9 cellular contexts compared by ENCODE assay signal in the genomic region with DNA sequence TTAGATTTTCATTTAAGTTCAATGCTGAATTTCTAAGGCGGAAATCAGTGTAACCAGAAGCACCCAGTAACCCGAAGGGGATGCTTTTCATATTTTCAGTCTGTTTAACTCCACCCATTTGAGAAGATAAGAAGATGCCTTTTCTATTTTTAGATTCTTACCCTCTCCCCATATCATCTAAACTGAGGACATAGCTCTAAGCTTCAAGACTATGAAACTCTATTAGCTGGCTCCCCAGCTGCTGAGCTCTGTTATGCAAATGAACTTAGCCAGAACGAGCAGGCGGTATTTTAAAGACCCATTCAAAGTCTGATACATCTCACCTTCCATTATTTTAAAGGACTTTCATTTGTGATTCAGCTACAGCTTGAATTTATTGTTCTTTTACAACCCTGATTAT. TPM values are rescaled to one million over a fixed set of nuclear protein-coding genes. Genes with fewer than 3 reads are reported as not detected.
DNase-seq lines count a peak whose midpoint lies in the region; ATAC-seq and TF ChIP-seq lines count a peak whose summit lies in the region.
"Had no signal": no experiment of that assay in that cellular context is flagged by ENCODE, and none has a peak within 500 bp of the region (broad histone marks: within the 10 kb centered on the region; RNA-seq: fewer than 3 reads in every experiment).

No MANE protein-coding gene starts in this region.

- H3K4me1 ChIP-seq in RWPE2 (ENCODE audit: insufficient read depth, poor library complexity, severe bottlenecking) (peaks cover 80% of the 10 kb centered on the region), right cardiac atrium (ENCODE audit: control insufficient read depth, insufficient read depth, low read length) (peaks cover 42% of the 10 kb centered on the region)

- H3K9me3 ChIP-seq in RWPE2 (ENCODE audit: severe bottlenecking) = no peaks in the 10 kb centered on the region
- H3K9me3 ChIP-seq in right cardiac atrium (ENCODE audit: control insufficient read depth, low read length) = no peaks in the 10 kb centered on the region

- DNase-seq in DMS 273 (lab: John Stamatoyannopoulos, UW; ENCODE audit: unreplicated experiment) (peak; percentile 70), DMS 273 treated with DMSO at 0.1 percent for 48 hours (lab: John Stamatoyannopoulos, UW) (no peak), RWPE2 (ENCODE audit: low spot score) (no peak), right cardiac atrium (no peak), HT-29 (ENCODE audit: low spot score) (no peak), DMS114 treated with DMSO at 0.1 percent for 48 hours (lab: John Stamatoyannopoulos, UW; ENCODE audit: unreplicated experiment) (no peak), DMS53 treated with DMSO at 0.1 percent for 48 hours (lab: John Stamatoyannopoulos, UW; ENCODE audit: unreplicated experiment) (no peak)

- intact Hi-C loops in right cardiac atrium (cut with DNase I) = loop anchor here in 1 of 4 donors (10.0 kb wide), 1 partner anchor 240 kb away; no protein-coding TSS in a partner anchor

- no peaks in the 10 kb centered on the region for H3K27me3 ChIP-seq in RWPE2 (ENCODE audit: insufficient read depth, poor library complexity, severe bottlenecking)
- H3K27me3 ChIP-seq in right cardiac atrium (ENCODE audit: control insufficient read depth, insufficient read depth) = no peaks in the 10 kb centered on the region

- H3K36me3 ChIP-seq in RWPE2 (ENCODE audit: low read depth) = peaks cover 73% of the 10 kb centered on the region

- H3K4me3 ChIP-seq in RWPE2 (ENCODE audit: severe bottlenecking) (no peak overlapping the region), right cardiac atrium (ENCODE audit: low read length) (peak overlapping the region; percentile 37)

- peak; percentile 83 for ATAC-seq in HG02798 (IDR thresholded peaks at IDR 0.05; ENCODE audit: poor library complexity, unreplicated experiment)
- no peak for ATAC-seq in RWPE2 (ENCODE audit: low read depth)
- ATAC-seq in right cardiac atrium = peak; percentile 53 to 76

- H3K27ac ChIP-seq in RWPE2 (ENCODE audit: poor library complexity, severe bottlenecking) = peak overlapping the region; percentile 86
- peak overlapping the region; percentile 32 for H3K27ac ChIP-seq in right cardiac atrium (ENCODE audit: low read length)
- H3K27ac ChIP-seq: 22Rv1 had no signal

- TF ChIP-seq CTCF in RWPE2 (IDR thresholded peaks at IDR 0.05; ENCODE audit: poor library complexity, severe bottlenecking) = no peak

- 32% methylated on average over 4 of the region's 4 CpGs for WGBS in right cardiac atrium

RNA-seq across cellular contexts. Expression of gene CDC42EP3, which starts 16.5 kb away (rescaled TPM):
- total RNA-seq in right cardiac atrium = 10 to 100 TPM; 65.0 to 98.4 (median 78.6) TPM
- polyA plus RNA-seq in right cardiac atrium = 37.3 TPM
- 6.6 and 13.6 TPM in 2 replicates for total RNA-seq in HT-29 (2014; rRNA removed; shearing (Covaris generic))
